In genomic region chr12:101696477-101697196, GRCh38 we compare ENCODE assay signal across 9 cellular contexts. TPM values are rescaled to one million over a fixed set of nuclear protein-coding genes. Genes with fewer than 3 reads are reported as not detected.
DNase-seq lines count a peak whose midpoint lies in the region; ATAC-seq and TF ChIP-seq lines count a peak whose summit lies in the region.
"Had no signal": no experiment of that assay in that cellular context is flagged by ENCODE, and none has a peak within 500 bp of the region (broad histone marks: within the 10 kb centered on the region; RNA-seq: fewer than 3 reads in every experiment).

No MANE protein-coding gene starts in this region.

- peaks cover 6% of the 10 kb centered on the region for H3K4me1 ChIP-seq in endodermal cell (ENCODE audit: control insufficient read depth, insufficient read depth, low read length)
- H3K4me1 ChIP-seq in vagina: peaks cover 51% of the 10 kb centered on the region
- H3K4me1 ChIP-seq: foreskin keratinocyte had no signal

- CTCF ChIA-PET in activated CD4-positive, alpha-beta T cell treated with anti-CD3 and anti-CD28 coated beads, Interleukin-2, amount 10 ng/mL, durations not matched to agents 7 days and 5 days (lab: Charles Lee): no interaction called here

- TF ChIP-seq POLR2A in vagina (IDR thresholded peaks at IDR 0.05): no peak

- intact Hi-C loops in vagina (cut with DNase I): no loop called here

- no peaks in the 10 kb centered on the region for H3K36me3 Mint-ChIP-seq in activated CD4-positive, alpha-beta T cell treated with anti-CD3 and anti-CD28 coated beads, Interleukin-2, amount 10 ng/mL, durations not matched to agents 7 days and 5 days (ENCODE audit: low read depth)
- H3K36me3 Mint-ChIP-seq in T-helper 17 cell (ENCODE audit: low read depth): no peaks in the 10 kb centered on the region
- no peaks in the 10 kb centered on the region for H3K36me3 Mint-ChIP-seq in endodermal cell (ENCODE audit: low read depth)

- peaks cover 38% of the 10 kb centered on the region for H3K4me1 Mint-ChIP-seq in activated CD4-positive, alpha-beta T cell treated with anti-CD3 and anti-CD28 coated beads, Interleukin-2, amount 10 ng/mL, durations not matched to agents 7 days and 5 days
- H3K4me1 Mint-ChIP-seq in T-helper 17 cell (peaks cover 17% of the 10 kb centered on the region), endodermal cell (peaks cover 10% of the 10 kb centered on the region)

- POLR2A ChIA-PET in activated CD4-positive, alpha-beta T cell treated with anti-CD3 and anti-CD28 coated beads, Interleukin-2, amount 10 ng/mL, durations not matched to agents 7 days and 5 days (lab: Charles Lee): no interaction called here

- H3K36me3 ChIP-seq in endodermal cell (ENCODE audit: control insufficient read depth, insufficient read depth, low read length): no peaks in the 10 kb centered on the region
- no peaks in the 10 kb centered on the region for H3K36me3 ChIP-seq in vagina

- TF ChIP-seq CTCF in endodermal cell (conservative IDR thresholded peaks at IDR 0.05) (no peak), vagina (IDR thresholded peaks at IDR 0.05) (no peak)

- H3K4me3 Mint-ChIP-seq in activated CD4-positive, alpha-beta T cell treated with anti-CD3 and anti-CD28 coated beads, Interleukin-2, amount 10 ng/mL, durations not matched to agents 7 days and 5 days: peak overlapping the region; percentile 80
- H3K4me3 Mint-ChIP-seq in T-helper 17 cell (peak overlapping the region; percentile 90), endodermal cell (peak overlapping the region; percentile 76)

- H3K4me3 ChIP-seq in endodermal cell (ENCODE audit: low read length): peak overlapping the region; percentile 84
- H3K4me3 ChIP-seq in vagina: peak overlapping the region; percentile 84 to 96

- H3K27me3 Mint-ChIP-seq in activated CD4-positive, alpha-beta T cell treated with anti-CD3 and anti-CD28 coated beads, Interleukin-2, amount 10 ng/mL, durations not matched to agents 7 days and 5 days: no peaks in the 10 kb centered on the region
- H3K27me3 Mint-ChIP-seq in T-helper 17 cell: peaks cover 24% of the 10 kb centered on the region
- H3K27me3 Mint-ChIP-seq in endodermal cell (ENCODE audit: insufficient read depth): peaks cover 28% of the 10 kb centered on the region

- no peaks in the 10 kb centered on the region for H3K9me3 Mint-ChIP-seq in activated CD4-positive, alpha-beta T cell treated with anti-CD3 and anti-CD28 coated beads, Interleukin-2, amount 10 ng/mL, durations not matched to agents 7 days and 5 days
- H3K9me3 Mint-ChIP-seq in endodermal cell: no peaks in the 10 kb centered on the region

- peak; percentile 9 for DNase-seq in activated CD4-positive, alpha-beta T cell treated with anti-CD3 and anti-CD28 coated beads, Interleukin-2, amount 10 ng/mL, durations not matched to agents 7 days and 5 days
- no peak for DNase-seq in activated CD4-positive, alpha-beta T cell treated with anti-CD3 and anti-CD28 coated beads for 1 hour
- no peak for DNase-seq in T-helper 17 cell
- no peak for DNase-seq in endodermal cell
- peak; percentile 34 for DNase-seq in mucosa of gallbladder (ENCODE audit: low spot score)
- no peak for DNase-seq in vagina (ENCODE audit: extremely low spot score in 2 of 2)
- no peak for DNase-seq in DMS153 treated with DMSO at 0.1 percent for 48 hours (lab: John Stamatoyannopoulos, UW; ENCODE audit: unreplicated experiment)

- 45 to 63% methylated on average over 10 to 15 of the region's 15 CpGs for WGBS in endodermal cell (ENCODE audit: insufficient coverage in 1 of 2, insufficient read length in 1 of 2), 2 experiments

- peak overlapping the region; percentile 39 for H3K9ac ChIP-seq in endodermal cell (ENCODE audit: extremely low read depth, low read length, poor library complexity, severe bottlenecking)

- no peak overlapping the region for H3K27ac ChIP-seq in endodermal cell (ENCODE audit: low read depth, low read length)
- H3K27ac ChIP-seq in vagina: peak overlapping the region; percentile 92
- H3K27ac ChIP-seq: foreskin keratinocyte had no signal

- H3K9me3 ChIP-seq in T-helper 17 cell (ENCODE audit: control insufficient read depth, low read length, poor library complexity, severe bottlenecking) (no peaks in the 10 kb centered on the region), endodermal cell (ENCODE audit: control insufficient read depth, low read length) (no peaks in the 10 kb centered on the region), vagina (no peaks in the 10 kb centered on the region)

- ATAC-seq in HG03442 (IDR thresholded peaks at IDR 0.05; ENCODE audit: unreplicated experiment) (peak; percentile 34), T-helper 17 cell (no peak)

- peaks cover 22% of the 10 kb centered on the region for H3K27me3 ChIP-seq in endodermal cell (ENCODE audit: control insufficient read depth, insufficient read depth, low read length, poor library complexity, severe bottlenecking)
- no peaks in the 10 kb centered on the region for H3K27me3 ChIP-seq in vagina
- H3K27me3 ChIP-seq: foreskin keratinocyte had no signal

- peak overlapping the region; percentile 85 for H3K27ac Mint-ChIP-seq in activated CD4-positive, alpha-beta T cell treated with anti-CD3 and anti-CD28 coated beads, Interleukin-2, amount 10 ng/mL, durations not matched to agents 7 days and 5 days
- peak overlapping the region; percentile 19 for H3K27ac Mint-ChIP-seq in T-helper 17 cell
- H3K27ac Mint-ChIP-seq in endodermal cell: peak overlapping the region; percentile 39

RNA-seq across cellular contexts. Expression of gene CHPT1, which starts 0.8 kb away (rescaled TPM):
- 10 to 100 TPM in 1 of 2 experiments, 1 to 10 TPM in 1; 9.5 to 11.8 TPM for total RNA-seq in activated CD4-positive, alpha-beta T cell treated with anti-CD3 and anti-CD28 coated beads, Interleukin-2, amount 10 ng/mL, durations not matched to agents 7 days and 5 days
- total RNA-seq in T-helper 17 cell: 1 to 10 TPM; 6.2 to 8.3 TPM
- 10 to 100 TPM; 17.2 to 22.1 TPM for total RNA-seq in endodermal cell
- polyA plus RNA-seq in endodermal cell (2013, experiment 1 of 2): 15.6 TPM
- 14.3 TPM for polyA plus RNA-seq in endodermal cell (2013, experiment 2 of 2)
- total RNA-seq in mucosa of gallbladder: 88.7 TPM
- 84.7 TPM for total RNA-seq in vagina

RNA-seq across cellular contexts. Expression of gene SYCP3, which starts 42.6 kb away (rescaled TPM):
- under 1 TPM; 0.35 to 0.75 TPM for total RNA-seq in activated CD4-positive, alpha-beta T cell treated with anti-CD3 and anti-CD28 coated beads, Interleukin-2, amount 10 ng/mL, durations not matched to agents 7 days and 5 days
- total RNA-seq in T-helper 17 cell: under 1 TPM; 0.29 to 0.47 TPM
- not detected for total RNA-seq in endodermal cell
- not detected for polyA plus RNA-seq in endodermal cell (2013, experiment 1 of 2)
- polyA plus RNA-seq in endodermal cell (2013, experiment 2 of 2): not detected
- 0.32 TPM for total RNA-seq in mucosa of gallbladder
- total RNA-seq in vagina: not detected

Comparison
In these comparisons a context has a peak if more than half of its experiments do, and no peak if none do; other contexts are left out.
1. DNase-seq: peak in activated CD4-positive, alpha-beta T cell treated with anti-CD3 and anti-CD28 coated beads, Interleukin-2, amount 10 ng/mL, durations not matched to agents 7 days and 5 days (single experiment) and mucosa of gallbladder (single experiment); none in activated CD4-positive, alpha-beta T cell treated with anti-CD3 and anti-CD28 coated beads for 1 hour (single experiment), T-helper 17 cell (0 of 3), endodermal cell (single experiment), vagina (0 of 2) and DMS153 treated with DMSO at 0.1 percent for 48 hours (single experiment).
2. H3K27ac Mint-ChIP-seq: peak in every context shown above with its lines; median percentile 85 in activated CD4-positive, alpha-beta T cell treated with anti-CD3 and anti-CD28 coated beads, Interleukin-2, amount 10 ng/mL, durations not matched to agents 7 days and 5 days; 39 in endodermal cell; 19 in T-helper 17 cell.
3. Peak in every context shown above with its lines, with median percentiles within 50 percentile points of each other: H3K4me3 Mint-ChIP-seq.